In genomic region chr14:90778468-90779255, GRCh38 we compare ENCODE assay signal across 24 cellular contexts.
DNase-seq lines count a peak whose midpoint lies in the region; ATAC-seq lines count a peak whose summit lies in the region.
"Had no signal": no experiment of that assay in that cellular context is flagged by ENCODE, and none has a peak within 500 bp of the region (broad histone marks: within the 10 kb centered on the region; RNA-seq: fewer than 3 reads in every experiment).

No MANE protein-coding gene starts in this region.

- no peak overlapping the region for H3K4me3 Mint-ChIP-seq in memory B cell
- H3K4me3 Mint-ChIP-seq: activated naive CD4-positive, alpha-beta T cell treated with anti-CD3 and anti-CD28 coated beads for 36 hours; activated T-cell treated with anti-CD3 and anti-CD28 coated beads, Interleukin-2, amount 50 U/mL, for 72 hours; immature natural killer cell; nephron progenitor cell; stimulated activated naive B cell treated with anti-CD40 and anti-IgM and Interleukin-4, amounts not matched to agents 10 μg/mL and 1 μg/mL and 100 μg/mL, for 72 hours; type B pancreatic cell had no signal

- no peaks in the 10 kb centered on the region for H3K4me1 Mint-ChIP-seq in memory B cell
- H3K4me1 Mint-ChIP-seq: immature natural killer cell; stimulated activated naive B cell treated with anti-CD40 and anti-IgM and Interleukin-4, amounts not matched to agents 10 μg/mL and 1 μg/mL and 100 μg/mL, for 72 hours had no signal

- peak; percentile 25 for DNase-seq in DMS79 (lab: John Stamatoyannopoulos, UW)
- peak; percentile 65 for DNase-seq in NCI-H1436 treated with DMSO at 0.1 percent for 48 hours (lab: John Stamatoyannopoulos, UW)
- DNase-seq in NCI-H524 treated with DMSO at 0.1 percent for 48 hours (lab: John Stamatoyannopoulos, UW): peak; percentile 41
- no peak for DNase-seq in memory B cell (ENCODE audit: low spot score in 2 of 2)
- DNase-seq in NCI-H226: no peak
- DNase-seq in NCI-H526 treated with DMSO at 0.1 percent for 48 hours (lab: John Stamatoyannopoulos, UW): no peak
- DNase-seq: activated CD4-positive, alpha-beta T cell treated with anti-CD3 and anti-CD28 coated beads, Interleukin-2, amount 50 U/mL, for 4 hours; activated naive CD4-positive, alpha-beta T cell treated with anti-CD3 and anti-CD28 coated beads for 36 hours; activated T-cell treated with anti-CD3 and anti-CD28 coated beads, Interleukin-2, amount 50 U/mL, for 72 hours; anterior cingulate cortex; effector CD4-positive, alpha-beta T cell; GM23248; immature natural killer cell; IMR-90; left colon; NCI-H187 treated with DMSO at 0.1 percent for 48 hours; nephron progenitor cell; SHP77; stimulated activated naive B cell treated with anti-CD40 and anti-IgM and Interleukin-4, amounts not matched to agents 10 μg/mL and 1 μg/mL and 100 μg/mL, for 72 hours; T-helper 2 cell had no signal

- H3K27ac Mint-ChIP-seq in memory B cell: peak overlapping the region; percentile 22
- H3K27ac Mint-ChIP-seq: activated naive CD4-positive, alpha-beta T cell treated with anti-CD3 and anti-CD28 coated beads for 36 hours; activated T-cell treated with anti-CD3 and anti-CD28 coated beads, Interleukin-2, amount 50 U/mL, for 72 hours; immature natural killer cell; nephron progenitor cell; stimulated activated naive B cell treated with anti-CD40 and anti-IgM and Interleukin-4, amounts not matched to agents 10 μg/mL and 1 μg/mL and 100 μg/mL, for 72 hours; type B pancreatic cell had no signal

- ATAC-seq in memory B cell (ENCODE audit: low read depth) (no peak), HG03159 (IDR thresholded peaks at IDR 0.05; ENCODE audit: unreplicated experiment) (no peak), HG03442 (IDR thresholded peaks at IDR 0.05; ENCODE audit: unreplicated experiment) (no peak)
- ATAC-seq: activated T-cell treated with anti-CD3 and anti-CD28 coated beads, Interleukin-2, amount 50 U/mL, for 72 hours; left colon; Panc1; stimulated activated naive B cell treated with anti-CD40 and anti-IgM and Interleukin-4, amounts not matched to agents 10 μg/mL and 1 μg/mL and 100 μg/mL, for 72 hours had no signal

- H3K36me3 Mint-ChIP-seq in memory B cell: no peaks in the 10 kb centered on the region
- H3K36me3 Mint-ChIP-seq: immature natural killer cell; stimulated activated naive B cell treated with anti-CD40 and anti-IgM and Interleukin-4, amounts not matched to agents 10 μg/mL and 1 μg/mL and 100 μg/mL, for 72 hours had no signal

- H3K27me3 Mint-ChIP-seq in memory B cell: no peaks in the 10 kb centered on the region
- H3K27me3 Mint-ChIP-seq: stimulated activated naive B cell treated with anti-CD40 and anti-IgM and Interleukin-4, amounts not matched to agents 10 μg/mL and 1 μg/mL and 100 μg/mL, for 72 hours; type B pancreatic cell had no signal

- no peaks in the 10 kb centered on the region for H3K9me3 Mint-ChIP-seq in memory B cell
- H3K9me3 Mint-ChIP-seq: activated naive CD4-positive, alpha-beta T cell treated with anti-CD3 and anti-CD28 coated beads for 36 hours; activated T-cell treated with anti-CD3 and anti-CD28 coated beads, Interleukin-2, amount 50 U/mL, for 72 hours; immature natural killer cell; nephron progenitor cell; stimulated activated naive B cell treated with anti-CD40 and anti-IgM and Interleukin-4, amounts not matched to agents 10 μg/mL and 1 μg/mL and 100 μg/mL, for 72 hours; type B pancreatic cell had no signal

Comparison
In these comparisons a context has a peak if more than half of its experiments do, and no peak if none do; other contexts are left out.
1. DNase-seq: peak in DMS79 (single experiment), NCI-H1436 treated with DMSO at 0.1 percent for 48 hours (single experiment) and NCI-H524 treated with DMSO at 0.1 percent for 48 hours (single experiment); none in memory B cell (0 of 2), NCI-H226 (single experiment) and NCI-H526 treated with DMSO at 0.1 percent for 48 hours (single experiment).